In genomic region chr16:75626806-75627205, GRCh38 we compare ENCODE assay signal across 1 cellular context.
TF ChIP-seq lines count a peak whose summit lies in the region.

No MANE protein-coding gene starts in this region.

TF ChIP-seq in HepG2, 621 proteins besides CTCF, POLR2A, EP300 and RAD21:
- TF ChIP-seq, protein P1, sequence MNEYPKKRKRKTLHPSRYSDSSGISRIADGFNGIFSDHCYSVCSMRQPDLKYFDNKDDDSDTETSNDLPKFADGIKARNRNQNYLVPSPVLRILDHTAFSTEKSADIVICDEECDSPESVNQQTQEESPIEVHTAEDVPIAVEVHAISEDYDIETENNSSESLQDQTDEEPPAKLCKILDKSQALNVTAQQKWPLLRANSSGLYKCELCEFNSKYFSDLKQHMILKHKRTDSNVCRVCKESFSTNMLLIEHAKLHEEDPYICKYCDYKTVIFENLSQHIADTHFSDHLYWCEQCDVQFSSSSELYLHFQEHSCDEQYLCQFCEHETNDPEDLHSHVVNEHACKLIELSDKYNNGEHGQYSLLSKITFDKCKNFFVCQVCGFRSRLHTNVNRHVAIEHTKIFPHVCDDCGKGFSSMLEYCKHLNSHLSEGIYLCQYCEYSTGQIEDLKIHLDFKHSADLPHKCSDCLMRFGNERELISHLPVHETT (CRISPR knock-in tag; conservative IDR thresholded peaks at IDR 0.05), result no peak
- no peak for TF ChIP-seq LCORL (IDR thresholded peaks at IDR 0.05)
- TF ChIP-seq LCORL (CRISPR knock-in tag; IDR thresholded peaks at IDR 0.05), result no peak
- TF ChIP-seq KAT8 (CRISPR knock-in tag; IDR thresholded peaks at IDR 0.05), result no peak
- no peak for TF ChIP-seq HDAC6 (IDR thresholded peaks at IDR 0.05; ENCODE audit: low read depth, low read length)
- TF ChIP-seq POLR2G (IDR thresholded peaks at IDR 0.05; ENCODE audit: low read depth, low read length), result 0 out of 2 replicates have a peak, but pooled peaks have one; percentile 28
- TF ChIP-seq, protein P2, sequence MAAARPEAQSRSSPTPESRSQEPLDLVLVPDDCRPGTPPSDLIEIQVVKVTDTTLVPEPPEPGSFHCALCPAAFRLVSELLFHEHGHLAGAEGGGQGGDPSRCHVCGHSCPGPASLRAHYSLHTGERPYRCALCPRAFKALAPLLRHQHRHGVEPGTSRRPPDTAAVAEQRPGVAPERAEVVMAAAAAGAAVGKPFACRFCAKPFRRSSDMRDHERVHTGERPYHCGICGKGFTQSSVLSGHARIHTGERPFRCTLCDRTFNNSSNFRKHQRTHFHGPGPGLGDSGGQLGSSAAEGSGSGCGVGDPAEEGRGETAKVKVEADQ (CRISPR knock-in tag; IDR thresholded peaks at IDR 0.05; ENCODE audit: borderline replicate concordance), result no peak
- peak; percentile 90 for TF ChIP-seq RBM22 (optimal IDR thresholded peaks at IDR 0.05; ENCODE audit: low read length)
- TF ChIP-seq ZNF75D (CRISPR knock-in tag; IDR thresholded peaks at IDR 0.05; ENCODE audit: borderline replicate concordance), result no peak
- no peak for TF ChIP-seq NR2F2 (IDR thresholded peaks at IDR 0.05; ENCODE audit: borderline replicate concordance, low read depth)
- TF ChIP-seq, protein P3, sequence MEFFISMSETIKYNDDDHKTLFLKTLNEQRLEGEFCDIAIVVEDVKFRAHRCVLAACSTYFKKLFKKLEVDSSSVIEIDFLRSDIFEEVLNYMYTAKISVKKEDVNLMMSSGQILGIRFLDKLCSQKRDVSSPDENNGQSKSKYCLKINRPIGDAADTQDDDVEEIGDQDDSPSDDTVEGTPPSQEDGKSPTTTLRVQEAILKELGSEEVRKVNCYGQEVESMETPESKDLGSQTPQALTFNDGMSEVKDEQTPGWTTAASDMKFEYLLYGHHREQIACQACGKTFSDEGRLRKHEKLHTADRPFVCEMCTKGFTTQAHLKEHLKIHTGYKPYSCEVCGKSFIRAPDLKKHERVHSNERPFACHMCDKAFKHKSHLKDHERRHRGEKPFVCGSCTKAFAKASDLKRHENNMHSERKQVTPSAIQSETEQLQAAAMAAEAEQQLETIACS (CRISPR knock-in tag; IDR thresholded peaks at IDR 0.05), result no peak
